In the genomic region with DNA sequence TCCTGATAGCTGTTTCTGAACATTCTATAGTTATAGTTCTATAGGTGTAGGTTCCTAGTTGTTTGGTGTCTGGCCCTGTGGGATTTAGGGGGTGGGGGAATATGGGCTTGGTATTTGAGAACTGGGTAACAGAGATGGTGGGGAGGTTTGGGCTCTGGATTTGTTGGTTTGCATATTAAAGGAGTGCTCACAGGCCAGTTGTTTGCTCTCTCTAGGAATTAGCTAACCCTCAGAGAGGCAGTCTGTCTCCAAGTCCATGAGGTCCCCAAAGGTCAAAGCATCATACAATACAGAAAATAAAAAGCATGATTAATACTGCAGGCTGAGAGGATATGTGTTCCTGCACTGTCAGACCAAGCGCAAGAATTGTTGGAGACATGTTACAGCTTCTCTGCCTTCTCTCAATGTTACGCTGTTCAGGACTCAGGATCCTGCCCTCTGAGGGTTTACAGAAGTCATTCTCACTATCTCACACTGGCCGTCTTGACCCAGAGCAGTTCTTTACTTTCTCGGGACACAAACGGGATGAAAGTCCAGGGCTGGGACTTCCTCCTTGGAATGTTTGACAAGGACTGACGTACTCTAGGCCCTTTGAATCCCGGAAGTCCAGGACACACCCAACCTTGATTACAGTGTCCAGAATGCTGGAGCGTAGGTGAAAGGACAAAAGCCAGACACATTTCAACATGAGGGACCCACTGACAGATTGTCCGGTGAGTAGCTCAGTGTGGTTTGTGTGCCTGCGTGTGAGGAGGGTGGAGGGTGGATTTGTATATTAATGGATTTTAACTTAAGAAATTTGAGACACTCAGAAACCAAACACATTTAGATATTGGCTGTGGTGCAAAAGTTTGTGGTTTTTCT, we compare ENCODE assay signal across 11 cellular contexts.
DNase-seq lines count a peak whose midpoint lies in the region; ATAC-seq and FAIRE-seq lines count a peak whose summit lies in the region.
"Had no signal": no experiment of that assay in that cellular context is flagged by ENCODE, and none has a peak within 500 bp of the region (broad histone marks: within the 10 kb centered on the region; RNA-seq: fewer than 3 reads in every experiment).

A gene with protein sequence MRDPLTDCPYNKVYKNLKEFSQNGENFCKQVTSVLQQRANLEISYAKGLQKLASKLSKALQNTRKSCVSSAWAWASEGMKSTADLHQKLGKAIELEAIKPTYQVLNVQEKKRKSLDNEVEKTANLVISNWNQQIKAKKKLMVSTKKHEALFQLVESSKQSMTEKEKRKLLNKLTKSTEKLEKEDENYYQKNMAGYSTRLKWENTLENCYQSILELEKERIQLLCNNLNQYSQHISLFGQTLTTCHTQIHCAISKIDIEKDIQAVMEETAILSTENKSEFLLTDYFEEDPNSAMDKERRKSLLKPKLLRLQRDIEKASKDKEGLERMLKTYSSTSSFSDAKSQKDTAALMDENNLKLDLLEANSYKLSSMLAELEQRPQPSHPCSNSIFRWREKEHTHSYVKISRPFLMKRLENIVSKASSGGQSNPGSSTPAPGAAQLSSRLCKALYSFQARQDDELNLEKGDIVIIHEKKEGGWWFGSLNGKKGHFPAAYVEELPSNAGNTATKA (plus strand): TSS at position 677 of the 864 bp plus-strand sequence. CDS start 10 bp downstream, at position 687.

- DNase-seq in HuH-7.5 (ENCODE audit: low spot score): peak; percentile 37
- peak; percentile 42 for DNase-seq in left kidney (ENCODE audit: low read depth, low spot score)
- DNase-seq in stromal cell of bone marrow (ENCODE audit: low read depth): peak; percentile 21
- no peak for DNase-seq in C1 segment of cervical spinal cord (lab: John Stamatoyannopoulos, UW)
- DNase-seq in NCI-H2029 treated with DMSO at 0.1 percent for 48 hours (lab: John Stamatoyannopoulos, UW): no peak
- no peak for DNase-seq in activated CD4-positive, alpha-beta T cell treated with anti-CD3 and anti-CD28 coated beads for 1 hour
- DNase-seq: activated CD4-positive, CD25-positive, alpha-beta regulatory T cell treated with anti-CD3 and anti-CD28 coated beads, Interleukin-2, amount 50 U/mL, for 72 hours; naive thymus-derived CD8-positive, alpha-beta T cell; NCI-H774 had no signal

- peak; percentile 43 for FAIRE-seq in colon (lab: Jason Lieb, UNC)

- no peak for ATAC-seq in GM19023 (IDR thresholded peaks at IDR 0.05; ENCODE audit: unreplicated experiment)
- ATAC-seq: naive thymus-derived CD8-positive, alpha-beta T cell had no signal

Comparison
In these comparisons a context has a peak if more than half of its experiments do, and no peak if none do; other contexts are left out.
1. DNase-seq: peak in HuH-7.5 (single experiment), left kidney (single experiment) and stromal cell of bone marrow (single experiment); none in C1 segment of cervical spinal cord (0 of 14), NCI-H2029 treated with DMSO at 0.1 percent for 48 hours (single experiment) and activated CD4-positive, alpha-beta T cell treated with anti-CD3 and anti-CD28 coated beads for 1 hour (single experiment).